1 cellular context compared by ENCODE assay signal in genomic region chr2:38380397-38381130, GRCh38.
TF ChIP-seq lines count a peak whose summit lies in the region.

No MANE protein-coding gene starts in this region.

TF ChIP-seq in WTC11, 78 proteins besides CTCF, POLR2A, EP300 and RAD21 (continued from another document):
- no peak for TF ChIP-seq ARID4B (CRISPR knock-in tag; IDR thresholded peaks at IDR 0.05; ENCODE audit: borderline replicate concordance)
